In the genomic region with DNA sequence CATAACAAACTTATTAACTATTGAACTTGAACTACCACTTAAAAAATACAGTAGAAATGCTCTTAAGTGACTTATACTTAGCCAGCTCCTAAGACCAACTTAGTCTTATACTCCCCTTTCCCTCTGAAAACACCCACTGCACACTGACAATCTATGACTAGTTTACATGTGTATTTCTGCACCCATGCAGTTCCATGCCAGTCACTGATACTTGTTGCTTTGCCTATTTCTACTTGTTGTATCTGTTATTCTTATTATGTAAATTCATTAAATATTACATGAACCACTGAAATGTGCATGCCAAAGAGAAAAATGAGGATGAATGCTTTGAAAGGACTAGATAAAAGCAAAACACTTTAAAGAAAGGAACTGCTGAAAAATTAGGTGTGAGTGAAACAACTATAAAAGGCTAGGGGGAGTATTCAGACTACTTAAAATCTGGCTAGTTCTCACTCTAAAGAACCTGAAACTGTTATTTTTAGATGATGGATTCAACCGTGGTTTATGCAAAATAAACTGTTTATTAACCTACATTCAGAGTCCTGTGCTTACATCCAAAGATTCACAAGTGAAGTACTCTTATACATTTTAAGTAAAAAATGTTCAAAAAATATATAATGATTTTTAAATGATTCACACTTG, we compare ENCODE assay signal across 14 cellular contexts.
A peak's percentile ranks its signal among the peaks of the same experiment; 100 is the strongest.
DNase-seq lines count a peak whose midpoint lies in the region; ATAC-seq lines count a peak whose summit lies in the region.
"Had no signal": no experiment of that assay in that cellular context is flagged by ENCODE, and none has a peak within 500 bp of the region (broad histone marks: within the 10 kb centered on the region; RNA-seq: fewer than 3 reads in every experiment).

No MANE protein-coding gene starts in this region.

- peaks cover 38% of the 10 kb centered on the region for H3K4me1 Mint-ChIP-seq in activated naive CD4-positive, alpha-beta T cell treated with anti-CD3 and anti-CD28 coated beads, Interleukin-2, amount 50 U/mL, for 24 hours

- H3K27me3 Mint-ChIP-seq in activated naive CD4-positive, alpha-beta T cell treated with anti-CD3 and anti-CD28 coated beads, Interleukin-2, amount 50 U/mL, for 24 hours: no peaks in the 10 kb centered on the region
- H3K27me3 Mint-ChIP-seq: dendritic cell treated with granulocyte-macrophage colony-stimulating factor and Interleukin-4, amounts not matched to agents 40 ng/mL and 50 ng/mL, for 4 days had no signal

- H3K9me3 Mint-ChIP-seq in activated naive CD4-positive, alpha-beta T cell treated with anti-CD3 and anti-CD28 coated beads, Interleukin-2, amount 50 U/mL, for 24 hours: no peaks in the 10 kb centered on the region
- H3K9me3 Mint-ChIP-seq in activated naive CD4-positive, alpha-beta T cell treated with anti-CD3 and anti-CD28 coated beads, Interleukin-2, amount 50 U/mL, for 72 hours: no peaks in the 10 kb centered on the region
- H3K9me3 Mint-ChIP-seq: dendritic cell treated with granulocyte-macrophage colony-stimulating factor and Interleukin-4, amounts not matched to agents 40 ng/mL and 50 ng/mL, for 4 days had no signal

- no peak overlapping the region for H3K4me3 Mint-ChIP-seq in activated naive CD4-positive, alpha-beta T cell treated with anti-CD3 and anti-CD28 coated beads, Interleukin-2, amount 50 U/mL, for 24 hours
- H3K4me3 Mint-ChIP-seq: dendritic cell treated with granulocyte-macrophage colony-stimulating factor and Interleukin-4, amounts not matched to agents 40 ng/mL and 50 ng/mL, for 4 days had no signal

- peaks cover 15% of the 10 kb centered on the region for H3K36me3 Mint-ChIP-seq in activated naive CD4-positive, alpha-beta T cell treated with anti-CD3 and anti-CD28 coated beads, Interleukin-2, amount 50 U/mL, for 24 hours
- H3K36me3 Mint-ChIP-seq in activated naive CD4-positive, alpha-beta T cell treated with anti-CD3 and anti-CD28 coated beads, Interleukin-2, amount 50 U/mL, for 72 hours: peaks cover 5 to 6% of the 10 kb centered on the region in 2 donors

- ATAC-seq in activated naive CD4-positive, alpha-beta T cell treated with anti-CD3 and anti-CD28 coated beads, Interleukin-2, amount 50 U/mL, for 72 hours: no peak
- ATAC-seq in HG02571 (IDR thresholded peaks at IDR 0.05; ENCODE audit: unreplicated experiment) (peak; percentile 77), HG03354 (IDR thresholded peaks at IDR 0.05; ENCODE audit: poor library complexity, severe bottlenecking, unreplicated experiment) (peak; percentile 87), GM18909 (IDR thresholded peaks at IDR 0.05; ENCODE audit: poor library complexity, unreplicated experiment) (no peak)

- H3K27ac Mint-ChIP-seq in activated naive CD4-positive, alpha-beta T cell treated with anti-CD3 and anti-CD28 coated beads, Interleukin-2, amount 50 U/mL, for 24 hours: peak overlapping the region; percentile 21
- no peak overlapping the region for H3K27ac Mint-ChIP-seq in activated naive CD4-positive, alpha-beta T cell treated with anti-CD3 and anti-CD28 coated beads, Interleukin-2, amount 50 U/mL, for 72 hours
- H3K27ac Mint-ChIP-seq: dendritic cell treated with granulocyte-macrophage colony-stimulating factor and Interleukin-4, amounts not matched to agents 40 ng/mL and 50 ng/mL, for 4 days had no signal

- DNase-seq in activated naive CD4-positive, alpha-beta T cell treated with anti-CD3 and anti-CD28 coated beads, Interleukin-2, amount 50 U/mL, for 72 hours (ENCODE audit: low spot score in 2 of 2): no peak
- no peak for DNase-seq in activated effector memory CD4-positive, alpha-beta T cell treated with Interleukin-2 at 50 U/mL for 16 hours
- DNase-seq in nucleus accumbens (lab: John Stamatoyannopoulos, UW): no peak
- DNase-seq in stimulated activated CD4-positive, alpha-beta T cell treated with anti-CD3 and anti-CD28 coated beads, Interleukin-1b, Interleukin-23, amount 100 ng/mL, for 48 hours: no peak
- DNase-seq: activated CD4-positive, CD25-positive, alpha-beta regulatory T cell; activated T-cell treated with anti-CD3 and anti-CD28 coated beads, Interleukin-2, amount 50 U/mL, for 1 hour; anterior cingulate cortex; GM23248; NCI-H2107 had no signal

Comparison
In these comparisons a context has a peak if more than half of its experiments do, and no peak if none do; other contexts are left out.
1. ATAC-seq: peak in HG02571 (single experiment) and HG03354 (single experiment); none in activated naive CD4-positive, alpha-beta T cell treated with anti-CD3 and anti-CD28 coated beads, Interleukin-2, amount 50 U/mL, for 72 hours (0 of 2) and GM18909 (single experiment).